18 cellular contexts compared by ENCODE assay signal in the genomic region with DNA sequence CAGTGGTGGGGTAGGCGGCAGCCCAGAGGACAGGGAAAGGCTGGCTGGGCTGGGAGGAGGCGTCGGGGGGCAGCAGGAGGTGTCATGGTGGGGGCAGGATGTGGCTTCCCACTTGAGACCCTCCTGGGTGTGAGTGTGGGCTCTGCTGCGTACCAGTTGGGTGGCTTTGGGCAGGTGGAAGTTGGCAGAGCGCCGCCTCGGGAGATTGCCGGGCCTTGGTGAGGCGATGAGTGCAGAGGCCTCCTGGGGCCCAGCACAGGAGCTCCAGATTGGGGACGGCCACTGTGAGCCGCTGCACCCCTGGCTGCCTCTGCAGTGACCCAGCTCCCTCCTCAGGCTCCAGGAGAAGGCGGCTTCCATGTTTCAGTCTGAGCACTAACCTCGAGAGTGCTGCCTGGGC.
"Had no signal": no experiment of that assay in that cellular context is flagged by ENCODE, and none has a peak within 500 bp of the region (broad histone marks: within the 10 kb centered on the region; RNA-seq: fewer than 3 reads in every experiment).

No MANE protein-coding gene starts in this region.

- H3K4me3 ChIP-seq: neural progenitor cell, skin epidermis, upper lobe of right lung had no signal

- H3K27ac ChIP-seq: neural progenitor cell, parathyroid adenoma, upper lobe of right lung had no signal

- H3K4me1 ChIP-seq: neural progenitor cell had no signal

- H3K36me3 ChIP-seq: neural progenitor cell, upper lobe of right lung had no signal

- H3K4me2 ChIP-seq: neural progenitor cell had no signal

- H2AFZ ChIP-seq: neural progenitor cell, parathyroid adenoma had no signal

- H3K9me3 ChIP-seq: upper lobe of right lung had no signal

- ATAC-seq: activated CD4-positive, CD25-positive, alpha-beta regulatory T cell treated with anti-CD3 and anti-CD28 coated beads, Interleukin-2, amount 50 U/mL, for 24 hours; stimulated activated naive CD8-positive, alpha-beta T cell treated with anti-CD3 and anti-CD28 coated beads, Interleukin-15, Interleukin-2, amounts not matched to agents 100 U/mL and 50 U/mL, for 24 hours; upper lobe of right lung had no signal

- H3K79me2 ChIP-seq: parathyroid adenoma had no signal

- DNase-seq: activated CD4-positive, alpha-beta T cell treated with anti-CD3 and anti-CD28 coated beads, Interleukin-2, amount 50 U/mL, for 1 hour; activated CD8-positive, alpha-beta memory T cell treated with anti-CD3 and anti-CD28 coated beads for 24 hours; activated naive CD8-positive, alpha-beta T cell treated with anti-CD3 and anti-CD28 coated beads for 36 hours; amygdala; cortex of kidney; effector CD8-positive, alpha-beta T cell; foreskin fibroblast; glutamatergic neuron; immature natural killer cell; naive B cell; stimulated activated CD4-positive, alpha-beta T cell treated with anti-CD3 and anti-CD28 coated beads, Interleukin-4, amount 100 ng/mL, for 24 hours; stimulated activated naive CD8-positive, alpha-beta T cell treated with anti-CD3 and anti-CD28 coated beads, Interleukin-15, Interleukin-2, amounts not matched to agents 100 U/mL and 50 U/mL, for 24 hours; upper lobe of right lung had no signal

- FAIRE-seq: endothelial cell of umbilical vein had no signal

- H3K9ac ChIP-seq: neural progenitor cell, parathyroid adenoma had no signal

- H3K27me3 ChIP-seq: neural progenitor cell, upper lobe of right lung had no signal
